ENCODE assay signal across 11 cellular contexts in genomic region chr2:234290196-234290595, GRCh38.
DNase-seq lines count a peak whose midpoint lies in the region; ATAC-seq lines count a peak whose summit lies in the region.
"Had no signal": no experiment of that assay in that cellular context is flagged by ENCODE, and none has a peak within 500 bp of the region (broad histone marks: within the 10 kb centered on the region; RNA-seq: fewer than 3 reads in every experiment).

No MANE protein-coding gene starts in this region.

- H3K4me3 ChIP-seq in thymus (ENCODE audit: low read length) = no peak overlapping the region

- H3K4me3 Mint-ChIP-seq in activated T-cell treated with anti-CD3 and anti-CD28 coated beads, Interleukin-2, amount 50 U/mL, for 4 hours = peak overlapping the region; percentile 51
- peak overlapping the region; percentile 78 for H3K4me3 Mint-ChIP-seq in T-helper 1 cell treated with Interleukin-12 subunit alpha and Interleukin-12 subunit beta and Interleukin-4 antibody, amounts not matched to agents 30 μg/mL and 1 μg/mL, for 36 hours
- H3K4me3 Mint-ChIP-seq: mesothelial cell of epicardium had no signal

- WGBS in thymus = 98% methylated on average over 2 of the region's 2 CpGs

- H3K9me3 Mint-ChIP-seq in activated T-cell treated with anti-CD3 and anti-CD28 coated beads, Interleukin-2, amount 50 U/mL, for 4 hours = no peaks in the 10 kb centered on the region
- no peaks in the 10 kb centered on the region for H3K9me3 Mint-ChIP-seq in T-helper 1 cell treated with Interleukin-12 subunit alpha and Interleukin-12 subunit beta and Interleukin-4 antibody, amounts not matched to agents 30 μg/mL and 1 μg/mL, for 36 hours
- H3K9me3 Mint-ChIP-seq: mesothelial cell of epicardium had no signal

- no peaks in the 10 kb centered on the region for H3K36me3 Mint-ChIP-seq in activated T-cell treated with anti-CD3 and anti-CD28 coated beads, Interleukin-2, amount 50 U/mL, for 4 hours (ENCODE audit: insufficient read depth)
- peaks cover 10% of the 10 kb centered on the region for H3K36me3 Mint-ChIP-seq in T-helper 1 cell treated with Interleukin-12 subunit alpha and Interleukin-12 subunit beta and Interleukin-4 antibody, amounts not matched to agents 30 μg/mL and 1 μg/mL, for 36 hours (ENCODE audit: low read depth)
- H3K36me3 Mint-ChIP-seq: mesothelial cell of epicardium had no signal

- H3K9me3 ChIP-seq in thymus (ENCODE audit: control insufficient read depth) = no peaks in the 10 kb centered on the region

- H3K4me1 ChIP-seq in thymus (ENCODE audit: control insufficient read depth, insufficient read depth, low read length) = peaks cover 39% of the 10 kb centered on the region

- H3K27ac ChIP-seq in thymus (ENCODE audit: low read depth) = peak overlapping the region; percentile 96

- H3K27me3 Mint-ChIP-seq in activated T-cell treated with anti-CD3 and anti-CD28 coated beads, Interleukin-2, amount 50 U/mL, for 4 hours (ENCODE audit: low read depth) = no peaks in the 10 kb centered on the region
- H3K27me3 Mint-ChIP-seq in T-helper 1 cell treated with Interleukin-12 subunit alpha and Interleukin-12 subunit beta and Interleukin-4 antibody, amounts not matched to agents 30 μg/mL and 1 μg/mL, for 36 hours (ENCODE audit: low read depth) = no peaks in the 10 kb centered on the region

- ATAC-seq in activated T-cell treated with anti-CD3 and anti-CD28 coated beads, Interleukin-2, amount 50 U/mL, for 4 hours = no peak
- ATAC-seq in esophagus mucosa (peak; percentile 4), GM19351 (IDR thresholded peaks at IDR 0.05; ENCODE audit: unreplicated experiment) (no peak)

- H3K4me1 Mint-ChIP-seq in activated T-cell treated with anti-CD3 and anti-CD28 coated beads, Interleukin-2, amount 50 U/mL, for 4 hours (ENCODE audit: low read depth) = peaks cover 82% of the 10 kb centered on the region
- peaks cover 76% of the 10 kb centered on the region for H3K4me1 Mint-ChIP-seq in T-helper 1 cell treated with Interleukin-12 subunit alpha and Interleukin-12 subunit beta and Interleukin-4 antibody, amounts not matched to agents 30 μg/mL and 1 μg/mL, for 36 hours (ENCODE audit: low read depth)
- H3K4me1 Mint-ChIP-seq: mesothelial cell of epicardium had no signal

- DNase-seq in activated T-cell treated with anti-CD3 and anti-CD28 coated beads, Interleukin-2, amount 50 U/mL, for 4 hours = no peak
- no peak for DNase-seq in activated T-cell treated with anti-CD3 and anti-CD28 coated beads, Interleukin-2, amount 50 U/mL, for 1 hour
- DNase-seq in GF-D8 (lab: John Stamatoyannopoulos, UW) = no peak
- DNase-seq in hepatic stellate cell (ENCODE audit: low spot score) = no peak
- DNase-seq: NCI-H187 treated with DMSO at 0.1 percent for 48 hours, retina had no signal

- H3K36me3 ChIP-seq in thymus (ENCODE audit: control insufficient read depth, insufficient read depth) = no peaks in the 10 kb centered on the region

- H3K27ac Mint-ChIP-seq in T-helper 1 cell treated with Interleukin-12 subunit alpha and Interleukin-12 subunit beta and Interleukin-4 antibody, amounts not matched to agents 30 μg/mL and 1 μg/mL, for 36 hours = peak overlapping the region; percentile 99
- H3K27ac Mint-ChIP-seq: mesothelial cell of epicardium had no signal

- H3K27me3 ChIP-seq in thymus (ENCODE audit: control insufficient read depth, insufficient read depth) = no peaks in the 10 kb centered on the region
